8 cellular contexts compared by ENCODE assay signal in the genomic region with DNA sequence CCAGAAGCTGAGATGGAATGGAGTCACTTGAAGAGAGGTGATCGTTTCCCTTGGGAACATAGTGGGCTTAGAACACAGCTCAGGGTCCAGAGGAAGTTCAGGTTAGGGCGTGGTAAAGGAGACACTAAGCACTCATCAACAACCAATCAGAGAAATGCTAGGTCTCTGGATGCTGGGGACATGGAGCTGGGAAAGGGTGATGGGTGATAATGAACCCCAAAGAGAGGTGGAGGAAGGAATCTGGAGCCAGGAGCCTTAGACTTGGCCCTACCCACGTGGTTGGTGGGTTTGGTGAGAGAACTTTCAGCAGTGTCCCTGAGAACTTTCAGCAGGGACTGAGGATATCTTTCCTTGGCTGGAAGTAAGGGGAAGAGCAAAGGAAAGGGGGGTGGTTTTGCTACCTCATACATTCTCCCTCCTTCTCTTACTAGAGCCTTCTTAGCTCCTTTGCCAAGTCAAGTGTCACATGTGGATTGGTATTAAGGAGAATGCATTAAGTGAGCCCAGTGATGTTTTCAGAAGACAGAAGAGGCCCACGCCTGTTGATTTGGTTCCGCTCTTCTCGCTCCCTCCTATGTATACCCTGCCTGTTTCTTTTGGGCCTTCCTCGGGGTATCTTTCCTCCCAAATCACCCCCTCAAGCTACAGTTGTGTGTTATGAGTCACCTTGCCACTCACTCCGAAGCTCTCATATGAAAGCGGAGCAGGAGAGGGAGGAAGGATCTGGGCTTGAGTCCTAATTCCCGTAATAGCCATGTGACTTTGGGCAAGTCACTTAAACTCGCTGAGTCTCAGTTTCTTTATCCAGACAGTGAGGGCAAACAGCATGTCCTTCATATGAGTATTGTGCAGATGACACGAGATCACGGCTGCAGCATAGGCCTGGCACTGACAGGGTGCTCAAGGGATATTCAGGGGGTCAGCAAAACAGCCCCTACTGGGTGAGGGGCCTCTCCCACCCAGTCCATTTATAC.
DNase-seq lines count a peak whose midpoint lies in the region; ATAC-seq and TF ChIP-seq lines count a peak whose summit lies in the region.

No MANE protein-coding gene starts in this region.

- TF ChIP-seq CTCF in body of pancreas (IDR thresholded peaks at IDR 0.05): no peak
- no peak for TF ChIP-seq CTCF in testis (IDR thresholded peaks at IDR 0.05)

- 85 to 91% methylated on average over 10 to 13 of the region's 13 CpGs for WGBS in body of pancreas, 2 donors
- 86 to 87% methylated on average over 12 to 13 of the region's 13 CpGs for WGBS in testis, 2 donors

- H3K36me3 ChIP-seq in body of pancreas (replicated peaks in 1 of 2; ENCODE audit: insufficient read depth in 1 of 2, low read depth in 2 of 2): no peaks in the 10 kb centered on the region
- H3K36me3 ChIP-seq in testis (ENCODE audit: low read depth, missing control alignments): no peaks in the 10 kb centered on the region

- ATAC-seq in body of pancreas (no peak), left lobe of liver (peak; percentile 24), SK-N-SH treated with all-trans-retinoic acid at 6 μM for 48 hours (no peak), GM19351 (IDR thresholded peaks at IDR 0.05; ENCODE audit: unreplicated experiment) (no peak)

- H3K27ac ChIP-seq in body of pancreas (peak overlapping the region in 3 of 4 donors; percentile 54 to 88 (median 86)), testis (peak overlapping the region in 1 of 2 donors; percentile 88)

- peak; percentile 14 for DNase-seq in OCI-M1 (lab: John Stamatoyannopoulos, UW)
- peak in 1 of 4 donors; percentile 38 for DNase-seq in body of pancreas
- no peak for DNase-seq in left lobe of liver (ENCODE audit: low spot score)
- peak; percentile 18 for DNase-seq in testis
- no peak for DNase-seq in amniotic stem cell (lab: John Stamatoyannopoulos, UW)
- DNase-seq in HuH-7.5 (ENCODE audit: low spot score): no peak

- no peaks in the 10 kb centered on the region for H3K9me3 ChIP-seq in body of pancreas
- no peaks in the 10 kb centered on the region for H3K9me3 ChIP-seq in testis

- H3K4me1 ChIP-seq in body of pancreas: peaks cover 51% of the 10 kb centered on the region
- peaks cover 14% of the 10 kb centered on the region for H3K4me1 ChIP-seq in testis

- no peaks in the 10 kb centered on the region for H3K27me3 ChIP-seq in body of pancreas
- H3K27me3 ChIP-seq in testis: no peaks in the 10 kb centered on the region

- H3K4me3 ChIP-seq in body of pancreas (no peak overlapping the region), testis (no peak overlapping the region)

- intact Hi-C loops in body of pancreas (cut with DNase I) (no loop called here), testis (cut with DNase I; ENCODE audit: low total_unique reads) (loop anchor here (10.0 kb wide), 1 partner anchor 62 kb away; the partner anchor contains the start of genes NCBP2L and TSC22D3)

- TF ChIP-seq POLR2A in body of pancreas (IDR thresholded peaks at IDR 0.05): peak; percentile 12 to 43 (median 38)
- no peak for TF ChIP-seq POLR2A in testis (IDR thresholded peaks at IDR 0.05)

TF ChIP-seq in SK-N-SH treated with all-trans-retinoic acid at 6 μM for 48 hours, 23 proteins besides CTCF, POLR2A, EP300 and RAD21:
- no peak for TF ChIP-seq ESRRG (CRISPR knock-in tag; IDR thresholded peaks at IDR 0.05)
- no peak for TF ChIP-seq ISL1 (CRISPR knock-in tag; IDR thresholded peaks at IDR 0.05)
- TF ChIP-seq, protein P1, sequence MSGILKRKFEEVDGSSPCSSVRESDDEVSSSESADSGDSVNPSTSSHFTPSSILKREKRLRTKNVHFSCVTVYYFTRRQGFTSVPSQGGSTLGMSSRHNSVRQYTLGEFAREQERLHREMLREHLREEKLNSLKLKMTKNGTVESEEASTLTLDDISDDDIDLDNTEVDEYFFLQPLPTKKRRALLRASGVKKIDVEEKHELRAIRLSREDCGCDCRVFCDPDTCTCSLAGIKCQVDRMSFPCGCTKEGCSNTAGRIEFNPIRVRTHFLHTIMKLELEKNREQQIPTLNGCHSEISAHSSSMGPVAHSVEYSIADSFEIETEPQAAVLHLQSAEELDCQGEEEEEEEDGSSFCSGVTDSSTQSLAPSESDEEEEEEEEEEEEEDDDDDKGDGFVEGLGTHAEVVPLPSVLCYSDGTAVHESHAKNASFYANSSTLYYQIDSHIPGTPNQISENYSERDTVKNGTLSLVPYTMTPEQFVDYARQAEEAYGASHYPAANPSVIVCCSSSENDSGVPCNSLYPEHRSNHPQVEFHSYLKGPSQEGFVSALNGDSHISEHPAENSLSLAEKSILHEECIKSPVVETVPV (CRISPR knock-in tag; IDR thresholded peaks at IDR 0.05): no peak
- no peak for TF ChIP-seq TSHZ2 (CRISPR knock-in tag; IDR thresholded peaks at IDR 0.05)

Comparison
In these comparisons a context has a peak if more than half of its experiments do, and no peak if none do; other contexts are left out.
1. DNase-seq: peak in OCI-M1 (single experiment) and testis (single experiment); none in left lobe of liver (single experiment), amniotic stem cell (single experiment) and HuH-7.5 (single experiment).